In the genomic region with DNA sequence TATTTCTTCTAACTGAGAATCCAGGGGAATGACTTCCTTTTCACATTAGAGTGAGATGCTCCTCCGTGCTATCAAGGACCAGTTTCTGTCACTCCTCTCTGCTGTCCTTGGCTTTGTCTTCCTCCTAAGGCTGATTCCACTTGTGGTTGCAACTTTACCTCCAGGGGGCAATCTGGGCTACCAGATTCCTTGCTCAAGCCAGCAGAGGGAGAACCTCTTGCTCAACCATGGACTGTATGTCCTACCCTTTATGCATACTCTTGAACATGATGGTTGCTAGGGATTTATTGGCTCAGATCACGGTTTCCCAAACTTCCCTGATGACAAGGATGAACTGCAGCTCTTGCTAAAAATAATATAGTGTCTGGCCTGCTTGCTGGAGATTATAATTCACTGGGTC, we compare ENCODE assay signal across 1 cellular context.
TF ChIP-seq lines count a peak whose summit lies in the region.

No MANE protein-coding gene starts in this region.

TF ChIP-seq in endothelial cell of umbilical vein, 7 proteins besides CTCF, POLR2A, EP300 and RAD21 (continued from another document):
- TF ChIP-seq POLR2AphosphoS5 (IDR thresholded peaks at IDR 0.05; ENCODE audit: insufficient read depth, low read depth, low read length): no peak
- TF ChIP-seq GATA2 (IDR thresholded peaks at IDR 0.05; ENCODE audit: insufficient read depth, insufficient read length, low read depth, low read length): no peak
- no peak for TF ChIP-seq MYC (IDR thresholded peaks at IDR 0.05; ENCODE audit: low read depth, low read length)
